Comparison of ENCODE assay signal across 2 cellular contexts in the genomic region with DNA sequence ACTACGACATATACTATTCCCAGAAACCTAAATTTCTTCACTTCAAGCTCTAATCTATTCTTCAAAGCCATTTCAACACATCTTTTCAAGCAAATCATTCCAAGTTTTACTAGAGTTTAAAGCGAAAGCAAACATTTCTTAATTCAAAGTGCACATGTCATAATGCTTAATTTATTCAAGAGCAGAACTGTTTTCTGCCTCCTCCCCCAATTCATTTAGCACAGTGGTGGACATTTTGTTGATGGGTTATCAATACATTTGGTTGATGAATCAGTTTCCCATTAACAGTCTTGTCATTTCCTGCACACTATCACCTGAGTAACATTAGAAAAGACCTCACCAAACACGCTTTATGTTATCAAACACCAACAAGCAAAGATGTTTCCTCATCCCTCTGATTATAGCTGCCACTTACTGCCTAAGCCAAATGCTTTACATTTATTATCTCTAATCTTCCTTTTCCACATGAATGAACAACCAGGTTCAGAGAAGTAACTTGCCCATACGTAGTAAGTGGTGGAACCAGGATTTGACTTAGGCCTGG.
A peak's percentile ranks its signal among the peaks of the same experiment; 100 is the strongest.
TF ChIP-seq lines count a peak whose summit lies in the region.

No MANE protein-coding gene starts in this region.

TF ChIP-seq in A549, 52 proteins besides CTCF, POLR2A, EP300 and RAD21:
- TF ChIP-seq HEYL (CRISPR knock-in tag; IDR thresholded peaks at IDR 0.05) = no peak
- no peak for TF ChIP-seq CHD4 (IDR thresholded peaks at IDR 0.05; ENCODE audit: borderline replicate concordance)
- no peak for TF ChIP-seq CEBPB (IDR thresholded peaks at IDR 0.05)
- no peak for TF ChIP-seq NR3C1 (IDR thresholded peaks at IDR 0.05)
- no peak for TF ChIP-seq JUNB (IDR thresholded peaks at IDR 0.05)
- TF ChIP-seq FOSL2 (IDR thresholded peaks at IDR 0.05) = no peak
- TF ChIP-seq FOSL2 (CRISPR knock-in tag; IDR thresholded peaks at IDR 0.05) = no peak
- TF ChIP-seq ZC3H11A (IDR thresholded peaks at IDR 0.05) = no peak
- TF ChIP-seq JUN (IDR thresholded peaks at IDR 0.05) = no peak
- no peak for TF ChIP-seq MYC (IDR thresholded peaks at IDR 0.05; ENCODE audit: borderline replicate concordance, low read length)
- no peak for TF ChIP-seq ZFP36 (IDR thresholded peaks at IDR 0.05; ENCODE audit: borderline replicate concordance, partially characterized antibody)
TF ChIP-seq in A549: peak in this region for 0.

TF ChIP-seq in K562, 482 proteins besides CTCF, POLR2A, EP300 and RAD21 (continues in another document):
- TF ChIP-seq DEAF1 (CRISPR knock-in tag; IDR thresholded peaks at IDR 0.05) = no peak
- no peak for TF ChIP-seq ETV1 (tag; conservative IDR thresholded peaks at IDR 0.05; ENCODE audit: low read depth)
- no peak for TF ChIP-seq ILF3 (IDR thresholded peaks at IDR 0.05; ENCODE audit: borderline replicate concordance)
- TF ChIP-seq, protein P1, sequence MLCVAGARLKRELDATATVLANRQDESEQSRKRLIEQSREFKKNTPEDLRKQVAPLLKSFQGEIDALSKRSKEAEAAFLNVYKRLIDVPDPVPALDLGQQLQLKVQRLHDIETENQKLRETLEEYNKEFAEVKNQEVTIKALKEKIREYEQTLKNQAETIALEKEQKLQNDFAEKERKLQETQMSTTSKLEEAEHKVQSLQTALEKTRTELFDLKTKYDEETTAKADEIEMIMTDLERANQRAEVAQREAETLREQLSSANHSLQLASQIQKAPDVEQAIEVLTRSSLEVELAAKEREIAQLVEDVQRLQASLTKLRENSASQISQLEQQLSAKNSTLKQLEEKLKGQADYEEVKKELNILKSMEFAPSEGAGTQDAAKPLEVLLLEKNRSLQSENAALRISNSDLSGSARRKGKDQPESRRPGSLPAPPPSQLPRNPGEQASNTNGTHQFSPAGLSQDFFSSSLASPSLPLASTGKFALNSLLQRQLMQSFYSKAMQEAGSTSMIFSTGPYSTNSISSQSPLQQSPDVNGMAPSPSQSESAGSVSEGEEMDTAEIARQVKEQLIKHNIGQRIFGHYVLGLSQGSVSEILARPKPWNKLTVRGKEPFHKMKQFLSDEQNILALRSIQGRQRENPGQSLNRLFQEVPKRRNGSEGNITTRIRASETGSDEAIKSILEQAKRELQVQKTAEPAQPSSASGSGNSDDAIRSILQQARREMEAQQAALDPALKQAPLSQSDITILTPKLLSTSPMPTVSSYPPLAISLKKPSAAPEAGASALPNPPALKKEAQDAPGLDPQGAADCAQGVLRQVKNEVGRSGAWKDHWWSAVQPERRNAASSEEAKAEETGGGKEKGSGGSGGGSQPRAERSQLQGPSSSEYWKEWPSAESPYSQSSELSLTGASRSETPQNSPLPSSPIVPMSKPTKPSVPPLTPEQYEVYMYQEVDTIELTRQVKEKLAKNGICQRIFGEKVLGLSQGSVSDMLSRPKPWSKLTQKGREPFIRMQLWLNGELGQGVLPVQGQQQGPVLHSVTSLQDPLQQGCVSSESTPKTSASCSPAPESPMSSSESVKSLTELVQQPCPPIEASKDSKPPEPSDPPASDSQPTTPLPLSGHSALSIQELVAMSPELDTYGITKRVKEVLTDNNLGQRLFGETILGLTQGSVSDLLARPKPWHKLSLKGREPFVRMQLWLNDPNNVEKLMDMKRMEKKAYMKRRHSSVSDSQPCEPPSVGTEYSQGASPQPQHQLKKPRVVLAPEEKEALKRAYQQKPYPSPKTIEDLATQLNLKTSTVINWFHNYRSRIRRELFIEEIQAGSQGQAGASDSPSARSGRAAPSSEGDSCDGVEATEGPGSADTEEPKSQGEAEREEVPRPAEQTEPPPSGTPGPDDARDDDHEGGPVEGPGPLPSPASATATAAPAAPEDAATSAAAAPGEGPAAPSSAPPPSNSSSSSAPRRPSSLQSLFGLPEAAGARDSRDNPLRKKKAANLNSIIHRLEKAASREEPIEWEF (CRISPR knock-in tag; IDR thresholded peaks at IDR 0.05) = peak; percentile 92
- TF ChIP-seq DNMT1 (IDR thresholded peaks at IDR 0.05) = peak; percentile 65; the same call in 1 of the 2 replicates
- TF ChIP-seq HMG20B (CRISPR knock-in tag; IDR thresholded peaks at IDR 0.05) = no peak
- no peak for TF ChIP-seq U2AF2 (optimal IDR thresholded peaks at IDR 0.05; ENCODE audit: low read depth, low read length)
- TF ChIP-seq SLC30A9 (CRISPR knock-in tag; IDR thresholded peaks at IDR 0.05) = no peak
- peak; percentile 60 for TF ChIP-seq MTA2 (IDR thresholded peaks at IDR 0.05; ENCODE audit: low read depth)
- TF ChIP-seq SMARCC2 (IDR thresholded peaks at IDR 0.05; ENCODE audit: low read depth) = peak; percentile 73; the same call in 1 of the 2 replicates
- peak; percentile 31 for TF ChIP-seq POLR2B (IDR thresholded peaks at IDR 0.05; ENCODE audit: low read depth, partially characterized antibody)
- TF ChIP-seq BCOR (IDR thresholded peaks at IDR 0.05) = peak; percentile 21; the same call in 1 of the 2 replicates
- TF ChIP-seq RBM22 (IDR thresholded peaks at IDR 0.05; ENCODE audit: low read depth, low read length, poor library complexity, severe bottlenecking) = no peak
- TF ChIP-seq, protein P2, sequence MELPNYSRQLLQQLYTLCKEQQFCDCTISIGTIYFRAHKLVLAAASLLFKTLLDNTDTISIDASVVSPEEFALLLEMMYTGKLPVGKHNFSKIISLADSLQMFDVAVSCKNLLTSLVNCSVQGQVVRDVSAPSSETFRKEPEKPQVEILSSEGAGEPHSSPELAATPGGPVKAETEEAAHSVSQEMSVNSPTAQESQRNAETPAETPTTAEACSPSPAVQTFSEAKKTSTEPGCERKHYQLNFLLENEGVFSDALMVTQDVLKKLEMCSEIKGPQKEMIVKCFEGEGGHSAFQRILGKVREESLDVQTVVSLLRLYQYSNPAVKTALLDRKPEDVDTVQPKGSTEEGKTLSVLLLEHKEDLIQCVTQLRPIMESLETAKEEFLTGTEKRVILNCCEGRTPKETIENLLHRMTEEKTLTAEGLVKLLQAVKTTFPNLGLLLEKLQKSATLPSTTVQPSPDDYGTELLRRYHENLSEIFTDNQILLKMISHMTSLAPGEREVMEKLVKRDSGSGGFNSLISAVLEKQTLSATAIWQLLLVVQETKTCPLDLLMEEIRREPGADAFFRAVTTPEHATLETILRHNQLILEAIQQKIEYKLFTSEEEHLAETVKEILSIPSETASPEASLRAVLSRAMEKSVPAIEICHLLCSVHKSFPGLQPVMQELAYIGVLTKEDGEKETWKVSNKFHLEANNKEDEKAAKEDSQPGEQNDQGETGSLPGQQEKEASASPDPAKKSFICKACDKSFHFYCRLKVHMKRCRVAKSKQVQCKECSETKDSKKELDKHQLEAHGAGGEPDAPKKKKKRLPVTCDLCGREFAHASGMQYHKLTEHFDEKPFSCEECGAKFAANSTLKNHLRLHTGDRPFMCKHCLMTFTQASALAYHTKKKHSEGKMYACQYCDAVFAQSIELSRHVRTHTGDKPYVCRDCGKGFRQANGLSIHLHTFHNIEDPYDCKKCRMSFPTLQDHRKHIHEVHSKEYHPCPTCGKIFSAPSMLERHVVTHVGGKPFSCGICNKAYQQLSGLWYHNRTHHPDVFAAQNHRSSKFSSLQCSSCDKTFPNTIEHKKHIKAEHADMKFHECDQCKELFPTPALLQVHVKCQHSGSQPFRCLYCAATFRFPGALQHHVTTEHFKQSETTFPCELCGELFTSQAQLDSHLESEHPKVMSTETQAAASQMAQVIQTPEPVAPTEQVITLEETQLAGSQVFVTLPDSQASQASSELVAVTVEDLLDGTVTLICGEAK (IDR thresholded peaks at IDR 0.05) = no peak
- TF ChIP-seq, protein P2 (CRISPR knock-in tag; IDR thresholded peaks at IDR 0.05) = no peak
- no peak for TF ChIP-seq ZNF274 (IDR thresholded peaks at IDR 0.05; ENCODE audit: borderline replicate concordance, low read depth, low read length)
- no peak for TF ChIP-seq CBX2 (IDR thresholded peaks at IDR 0.05; ENCODE audit: insufficient read depth, low read length, poor library complexity, severe bottlenecking)
- TF ChIP-seq HDAC3 (IDR thresholded peaks at IDR 0.05; ENCODE audit: borderline replicate concordance, partially characterized antibody) = peak; percentile 38
- no peak for TF ChIP-seq PBX2 (CRISPR knock-in tag; IDR thresholded peaks at IDR 0.05; ENCODE audit: low read depth)
- 0 out of 2 replicates have a peak, but pooled peaks have one; percentile 32 for TF ChIP-seq PBX2 (tag; conservative IDR thresholded peaks at IDR 0.05; ENCODE audit: low read depth)
- TF ChIP-seq SMAD3 (CRISPR knock-in tag; conservative IDR thresholded peaks at IDR 0.05) = no peak
- TF ChIP-seq ZNF165 (CRISPR knock-in tag; IDR thresholded peaks at IDR 0.05; ENCODE audit: borderline replicate concordance) = no peak
- TF ChIP-seq CHAMP1 (IDR thresholded peaks at IDR 0.05) = no peak
- peak; percentile 35; the same call in 1 of the 2 replicates for TF ChIP-seq NBN (IDR thresholded peaks at IDR 0.05; ENCODE audit: low read depth)
- no peak for TF ChIP-seq ZNF347 (CRISPR knock-in tag; IDR thresholded peaks at IDR 0.05; ENCODE audit: low read depth)
- 0 out of 2 replicates have a peak, but pooled peaks have one; percentile 32 for TF ChIP-seq SMAD4 (CRISPR knock-in tag; conservative IDR thresholded peaks at IDR 0.05)
- no peak for TF ChIP-seq GTF2B (IDR thresholded peaks at IDR 0.05; ENCODE audit: extremely low read depth, insufficient read length)
- no peak for TF ChIP-seq MYBL2 (IDR thresholded peaks at IDR 0.05; ENCODE audit: low read depth)
- no peak for TF ChIP-seq MYBL2 (CRISPR knock-in tag; IDR thresholded peaks at IDR 0.05; ENCODE audit: borderline replicate concordance)
- no peak for TF ChIP-seq NCOA6 (IDR thresholded peaks at IDR 0.05)
